9 cellular contexts compared by ENCODE assay signal in genomic region chr2:85541753-85542457, GRCh38. TPM values are rescaled to one million over a fixed set of nuclear protein-coding genes. Genes with fewer than 3 reads are reported as not detected.
A peak's percentile ranks its signal among the peaks of the same experiment; 100 is the strongest.
DNase-seq lines count a peak whose midpoint lies in the region; ATAC-seq and TF ChIP-seq lines count a peak whose summit lies in the region.
"Had no signal": no experiment of that assay in that cellular context is flagged by ENCODE, and none has a peak within 500 bp of the region (broad histone marks: within the 10 kb centered on the region; RNA-seq: fewer than 3 reads in every experiment).

No MANE protein-coding gene starts in this region.

- intact Hi-C loops in sigmoid colon (cut with DNase I), result loop anchor here (2.0 kb wide), 1 partner anchor 19 kb away; the partner anchor contains the start of gene GGCX

- no peaks in the 10 kb centered on the region for H3K9me2 ChIP-seq in GM23338 (ENCODE audit: insufficient read depth)

- H4K20me1 ChIP-seq in GM23338 (replicated peaks; ENCODE audit: insufficient read depth), result peaks cover 38% of the 10 kb centered on the region

- H3K27me3 ChIP-seq in GM23338 (ENCODE audit: insufficient read depth) (no peaks in the 10 kb centered on the region), sigmoid colon (no peaks in the 10 kb centered on the region)

- TF ChIP-seq CTCF in GM23338 (conservative IDR thresholded peaks at IDR 0.05; ENCODE audit: low read depth in 2 of 2), result no peak
- TF ChIP-seq CTCF in sigmoid colon (IDR thresholded peaks at IDR 0.05), result no peak

- peaks cover 42% of the 10 kb centered on the region for H3K4me1 Mint-ChIP-seq in GM23338

- H3K27ac ChIP-seq in GM23338 (ENCODE audit: low read depth), result peak overlapping the region; percentile 100
- H3K27ac ChIP-seq in SK-N-MC, result peak overlapping the region; percentile 56
- peak overlapping the region; percentile 99 to 100 (median 99) for H3K27ac ChIP-seq in sigmoid colon

- no peak overlapping the region for H2AFZ ChIP-seq in GM23338

- ATAC-seq in GM23338, result no peak
- ATAC-seq in GM19395 (IDR thresholded peaks at IDR 0.05; ENCODE audit: unreplicated experiment), result no peak
- ATAC-seq in HG03039 (IDR thresholded peaks at IDR 0.05; ENCODE audit: unreplicated experiment), result no peak
- no peak for ATAC-seq in HG02884 (IDR thresholded peaks at IDR 0.05; ENCODE audit: unreplicated experiment)

- H3K36me3 ChIP-seq in GM23338 (ENCODE audit: insufficient read depth) (peaks cover 59% of the 10 kb centered on the region), SK-N-MC (ENCODE audit: insufficient read depth, low read length) (peaks cover 70% of the 10 kb centered on the region), sigmoid colon (peaks cover 34 to 60% (median 37%) of the 10 kb centered on the region in 4 donors)

- peak overlapping the region; percentile 98 for H3K9ac ChIP-seq in SK-N-MC (ENCODE audit: insufficient read length)

- H3K4me2 ChIP-seq in GM23338, result peak overlapping the region; percentile 96

- H3K4me3 ChIP-seq in GM23338, result peak overlapping the region; percentile 92
- peak overlapping the region; percentile 96 for H3K4me3 ChIP-seq in SK-N-MC
- peak overlapping the region in 2 of 4 donors; percentile 96 for H3K4me3 ChIP-seq in sigmoid colon

- peaks cover 21% of the 10 kb centered on the region for H3K27me3 Mint-ChIP-seq in GM23338 (ENCODE audit: insufficient read depth, low read depth, poor library complexity)

- H3K36me3 Mint-ChIP-seq in GM23338 (ENCODE audit: low read depth), result peaks cover 78% of the 10 kb centered on the region

- H3K4me3 Mint-ChIP-seq in GM23338, result peak overlapping the region; percentile 98

- H3K27ac Mint-ChIP-seq in GM23338, result no peak overlapping the region

- H3K9me3 Mint-ChIP-seq in GM23338, result no peaks in the 10 kb centered on the region

- DNase-seq in GM23338 (ENCODE audit: low spot score) (no peak), SK-N-MC (ENCODE audit: low read depth, low spot score) (no peak), erythroblast (lab: John Stamatoyannopoulos, UW) (no peak), sigmoid colon (no peak), SKM-1 (lab: John Stamatoyannopoulos, UW; ENCODE audit: unreplicated experiment) (no peak)
- DNase-seq: RPMI8226 had no signal

- TF ChIP-seq EP300 in sigmoid colon (IDR thresholded peaks at IDR 0.05), result no peak

- TF ChIP-seq POLR2A in erythroblast (IDR thresholded peaks at IDR 0.05; ENCODE audit: low read length) (peak; percentile 17), sigmoid colon (IDR thresholded peaks at IDR 0.05) (no peak)

- peaks cover 21% of the 10 kb centered on the region for H3K4me1 ChIP-seq in GM23338 (ENCODE audit: insufficient read depth)
- H3K4me1 ChIP-seq in sigmoid colon, result peaks cover 0 to 58% (median 52%) of the 10 kb centered on the region in 4 donors

- peaks cover 70% of the 10 kb centered on the region for H3F3A ChIP-seq in GM23338 (replicated peaks; ENCODE audit: low read depth)

- H3K9me3 ChIP-seq in SK-N-MC (ENCODE audit: low read depth, low read length), result no peaks in the 10 kb centered on the region
- H3K9me3 ChIP-seq in sigmoid colon, result no peaks in the 10 kb centered on the region

- H3K79me2 ChIP-seq in GM23338 (replicated peaks; ENCODE audit: insufficient read depth), result peaks cover 45% of the 10 kb centered on the region

- whole genome bisulfite sequencing in sigmoid colon, 2 donors, result 28 to 65% methylated on average over 5 of the region's 5 CpGs

TF ChIP-seq in GM23338, 12 proteins besides CTCF, POLR2A, EP300 and RAD21 (continues in another document):
- TF ChIP-seq EZH2 (IDR thresholded peaks at IDR 0.05; ENCODE audit: low read depth, unreplicated experiment) (no peak), ZNF462 (CRISPR knock-in tag; IDR thresholded peaks at IDR 0.05) (no peak), ZNF331 (CRISPR knock-in tag; IDR thresholded peaks at IDR 0.05; ENCODE audit: low read depth) (no peak), ZNF114 (CRISPR knock-in tag; IDR thresholded peaks at IDR 0.05) (no peak)

RNA-seq across cellular contexts. Expression of gene MAT2A, which starts 2.9 kb away (rescaled TPM):
- 206 and 232 TPM in 2 replicates for total RNA-seq in GM23338 (2014; rRNA removed; shearing (Covaris generic))
- 74.4 and 105 TPM in 2 replicates for polyA plus RNA-seq in GM23338 (2016; fragmentation: Nextera tagmentation; extraction: Ambion mirVana)
- total RNA-seq in sigmoid colon, result 100 to 1,000 TPM; 139 to 249 (median 151) TPM
- 10 to 100 TPM; 52.3 to 93.1 (median 61.0) TPM for polyA plus RNA-seq in sigmoid colon

RNA-seq across cellular contexts. Expression of gene GGCX, which starts 19.4 kb away (rescaled TPM):
- 30.8 and 36.2 TPM in 2 replicates for total RNA-seq in GM23338 (2014; rRNA removed; shearing (Covaris generic))
- polyA plus RNA-seq in GM23338 (2016; fragmentation: Nextera tagmentation; extraction: Ambion mirVana) (14.4 and 15.3 TPM in 2 replicates), sigmoid colon (10 to 100 TPM in 2 of 3 donors, 1 to 10 TPM in 1; 3.6 to 22.8 (median 11.1) TPM)
- total RNA-seq in sigmoid colon, result 10 to 100 TPM; 14.9 to 25.3 (median 24.7) TPM

RNA-seq across cellular contexts. Expression of gene VAMP8, which starts 35.5 kb away (rescaled TPM):
- 16.3 and 17.4 TPM in 2 replicates for total RNA-seq in GM23338 (2014; rRNA removed; shearing (Covaris generic))
- 71.7 and 73.0 TPM in 2 replicates for polyA plus RNA-seq in GM23338 (2016; fragmentation: Nextera tagmentation; extraction: Ambion mirVana)
- total RNA-seq in sigmoid colon, result 10 to 100 TPM in 2 of 4 donors, 1 to 10 TPM in 2; 1.9 to 33.3 (median 13.2) TPM
- 100 to 1,000 TPM; 441 to 941 (median 696) TPM for polyA plus RNA-seq in sigmoid colon

RNA-seq across cellular contexts. Expression of gene VAMP5, which starts 42.3 kb away (rescaled TPM):
- total RNA-seq in GM23338 (2014; rRNA removed; shearing (Covaris generic)), result 0.87 and 2.6 TPM in 2 replicates
- polyA plus RNA-seq in GM23338 (2016; fragmentation: Nextera tagmentation; extraction: Ambion mirVana) (5.5 and 7.8 TPM in 2 replicates), sigmoid colon (10 to 100 TPM; 51.8 to 93.7 (median 68.0) TPM)
- 10 to 100 TPM; 51.2 to 97.5 (median 69.6) TPM for total RNA-seq in sigmoid colon

RNA-seq across cellular contexts. Expression of gene RNF181, which starts 53.6 kb away (rescaled TPM):
- 114 and 145 TPM in 2 replicates for total RNA-seq in GM23338 (2014; rRNA removed; shearing (Covaris generic))
- polyA plus RNA-seq in GM23338 (2016; fragmentation: Nextera tagmentation; extraction: Ambion mirVana), result 260 and 276 TPM in 2 replicates
- total RNA-seq in sigmoid colon, result 100 to 1,000 TPM; 124 to 175 (median 141) TPM
- polyA plus RNA-seq in sigmoid colon, result 100 to 1,000 TPM; 165 to 190 (median 179) TPM
